In genomic region chr11:78078218-78079167, GRCh38 we compare ENCODE assay signal across 8 cellular contexts. TPM values are rescaled to one million over a fixed set of nuclear protein-coding genes. Genes with fewer than 3 reads are reported as not detected.
DNase-seq lines count a peak whose midpoint lies in the region; ATAC-seq and TF ChIP-seq lines count a peak whose summit lies in the region.

No MANE protein-coding gene starts in this region.

- no peak overlapping the region for H2AK5ac ChIP-seq in mesendoderm (ENCODE audit: low read length)

- H3K9me3 ChIP-seq in heart right ventricle, result no peaks in the 10 kb centered on the region
- H3K9me3 ChIP-seq in vagina, result no peaks in the 10 kb centered on the region

- H3K36me3 ChIP-seq in heart right ventricle (peaks cover 0 to 17% (median 0%) of the 10 kb centered on the region in 9 donors), mesendoderm (ENCODE audit: control insufficient read depth, insufficient read depth, low read length) (no peaks in the 10 kb centered on the region), vagina (no peaks in the 10 kb centered on the region)

- H2BK120ac ChIP-seq in mesendoderm (ENCODE audit: low read depth, low read length), result no peak overlapping the region

- no peak for TF ChIP-seq POLR2A in vagina (IDR thresholded peaks at IDR 0.05)

- intact Hi-C loops in heart right ventricle (cut with DNase I) (loop anchor here in 2 of 10 donors (2.0 to 5.0 kb wide), 2 partner anchors 60 to 114 kb away; partner anchors contain the start of gene ALG8 (in 1 of the 2)), left cardiac atrium (cut with DNase I) (loop anchor here in 1 of 2 donors (10.0 kb wide), 1 partner anchor 106 kb away; the partner anchor contains the start of genes KCTD21 and USP35), vagina (cut with DNase I) (no loop called here), head of caudate nucleus (cut with DNase I) (no loop called here)

- peak overlapping the region; percentile 27 for H3K4me2 ChIP-seq in mesendoderm (ENCODE audit: low read length)

- H4K8ac ChIP-seq in mesendoderm (ENCODE audit: low read depth, low read length), result no peak overlapping the region

- H4K5ac ChIP-seq in mesendoderm (ENCODE audit: low read length), result no peak overlapping the region

- H3K4me1 ChIP-seq in heart right ventricle, result peaks cover 6 to 53% (median 41%) of the 10 kb centered on the region in 9 donors
- peaks cover 3% of the 10 kb centered on the region for H3K4me1 ChIP-seq in mesendoderm (ENCODE audit: control insufficient read depth, low read depth, low read length)
- H3K4me1 ChIP-seq in vagina, result peaks cover 51% of the 10 kb centered on the region

- H3K18ac ChIP-seq in mesendoderm (ENCODE audit: low read length), result no peak overlapping the region

- H3K23ac ChIP-seq in mesendoderm (ENCODE audit: low read length), result no peak overlapping the region

- 29 to 33% methylated on average over 21 of the region's 21 CpGs for WGBS in heart right ventricle, 2 donors
- WGBS in mesendoderm (ENCODE audit: extremely low coverage, insufficient coverage, low lambda C conversion rate), result no CpG with 5 or more reads among the region's 21 CpGs

- H3K4me3 ChIP-seq in heart right ventricle (peak overlapping the region; percentile 65 to 92 (median 86)), astrocyte of the spinal cord (ENCODE audit: low read depth, low read length) (peak overlapping the region; percentile 74), mesendoderm (ENCODE audit: low read length) (peak overlapping the region; percentile 70), vagina (peak overlapping the region; percentile 58 to 76)

- no peak overlapping the region for H2BK5ac ChIP-seq in mesendoderm (ENCODE audit: low read length)

- H3K27ac ChIP-seq in heart right ventricle, result peak overlapping the region in 8 of 10 donors; percentile 83 to 95 (median 92)
- H3K27ac ChIP-seq in mesendoderm (ENCODE audit: low read depth, low read length), result no peak overlapping the region
- H3K27ac ChIP-seq in vagina, result peak overlapping the region; percentile 87

- H3K4ac ChIP-seq in mesendoderm (ENCODE audit: low read depth, low read length), result no peak overlapping the region

- in situ Hi-C loops in astrocyte of the spinal cord (cut with HindIII; ENCODE audit: low sequenced_read_pairs), result no loop called here

- no peaks in the 10 kb centered on the region for H3K27me3 ChIP-seq in heart right ventricle
- H3K27me3 ChIP-seq in mesendoderm (ENCODE audit: insufficient read depth, low read length, poor library complexity), result no peaks in the 10 kb centered on the region
- H3K27me3 ChIP-seq in vagina, result no peaks in the 10 kb centered on the region

- H3K9ac ChIP-seq in mesendoderm (ENCODE audit: low read length), result peak overlapping the region; percentile 73

- peak overlapping the region; percentile 95 for H3K56ac ChIP-seq in mesendoderm (ENCODE audit: low read length)

- peaks cover 40% of the 10 kb centered on the region for H3K79me2 ChIP-seq in mesendoderm (ENCODE audit: control insufficient read depth, insufficient read depth, low read length)

- TF ChIP-seq CTCF in heart right ventricle (IDR thresholded peaks at IDR 0.05), result no peak
- TF ChIP-seq CTCF in astrocyte of the spinal cord (IDR thresholded peaks at IDR 0.05; ENCODE audit: low read depth, low read length), result no peak
- TF ChIP-seq CTCF in vagina (IDR thresholded peaks at IDR 0.05), result no peak

- peaks cover 25% of the 10 kb centered on the region for H3K79me1 ChIP-seq in mesendoderm (ENCODE audit: low read length)

- ATAC-seq in heart right ventricle (no peak), left cardiac atrium (no peak), GM21526 (IDR thresholded peaks at IDR 0.05; ENCODE audit: low FRiP score, unreplicated experiment) (no peak)

- no peak overlapping the region for H2BK15ac ChIP-seq in mesendoderm (replicated peaks; ENCODE audit: low read depth)

- DNase-seq in heart right ventricle, result no peak
- no peak for DNase-seq in left cardiac atrium
- DNase-seq in astrocyte of the spinal cord (ENCODE audit: low read depth, low spot score), result no peak
- DNase-seq in mesendoderm, result no peak
- no peak for DNase-seq in vagina (ENCODE audit: extremely low spot score in 2 of 2)
- no peak for DNase-seq in UCSD-AML1 (lab: John Stamatoyannopoulos, UW; ENCODE audit: unreplicated experiment)
- DNase-seq in head of caudate nucleus, result no peak

RNA-seq across cellular contexts. Expression of gene NDUFC2, which starts 1.2 kb away (rescaled TPM):
- 100 to 1,000 TPM; 242 to 400 (median 275) TPM for total RNA-seq in heart right ventricle
- polyA plus RNA-seq in heart right ventricle, result 100 to 1,000 TPM in 1 of 2 donors, 10 to 100 TPM in 1; 69.7 to 294 TPM
- 100 to 1,000 TPM; 276 to 291 TPM for total RNA-seq in left cardiac atrium
- 307 TPM for polyA plus RNA-seq in mesendoderm (2013, experiment 1 of 2)
- polyA plus RNA-seq in mesendoderm (2013, experiment 2 of 2), result 298 TPM
- 106 TPM for total RNA-seq in vagina

RNA-seq across cellular contexts. Expression of gene THRSP, which starts 14.8 kb away (rescaled TPM):
- 1 to 10 TPM in 6 of 10 donors, under 1 TPM in 1, not detected in 3; 0.21 to 7.7 (median 3.5) TPM for total RNA-seq in heart right ventricle
- 10 to 100 TPM; 13.6 to 25.4 TPM for polyA plus RNA-seq in heart right ventricle
- 10 to 100 TPM; 34.6 to 88.4 TPM for total RNA-seq in left cardiac atrium
- polyA plus RNA-seq in mesendoderm (2013, experiment 1 of 2), result 0.04 TPM
- polyA plus RNA-seq in mesendoderm (2013, experiment 2 of 2), result not detected
- total RNA-seq in vagina, result not detected

RNA-seq across cellular contexts. Expression of gene KCTD14, which starts 55.4 kb away (rescaled TPM):
- total RNA-seq in heart right ventricle (under 1 TPM in 9 of 10 donors, not detected in 1; 0.17 to 0.53 (median 0.21) TPM), left cardiac atrium (1 to 10 TPM in 1 of 2 donors, under 1 TPM in 1; 0.94 to 1.3 TPM), vagina (2.9 TPM)
- polyA plus RNA-seq in heart right ventricle, result under 1 TPM; 0.15 to 0.49 TPM
- 23.6 TPM for polyA plus RNA-seq in mesendoderm (2013, experiment 1 of 2)
- 23.6 TPM for polyA plus RNA-seq in mesendoderm (2013, experiment 2 of 2)

Comparison
In these comparisons a context has a peak if more than half of its experiments do, and no peak if none do; other contexts are left out.
1. RNA of gene THRSP, which starts 14.8 kb away (total RNA-seq): 34.6 to 88.4 TPM in left cardiac atrium; 0.21 to 7.7 TPM in heart right ventricle and not detected in vagina (single experiment); every median in the first group is over 4 times any median in the second.
2. Peak in every context shown above with its lines, with median percentiles within 50 percentile points of each other: H3K4me3 ChIP-seq.